In genomic region chr10:79071535-79071923, GRCh38 we compare ENCODE assay signal across 8 cellular contexts. TPM values are rescaled to one million over a fixed set of nuclear protein-coding genes. Genes with fewer than 3 reads are reported as not detected.
A peak's percentile ranks its signal among the peaks of the same experiment; 100 is the strongest.
DNase-seq lines count a peak whose midpoint lies in the region; ATAC-seq and TF ChIP-seq lines count a peak whose summit lies in the region.

No MANE protein-coding gene starts in this region.

- peak overlapping the region; percentile 70 to 95 for H3K4me3 ChIP-seq in tibial artery

- CTCF ChIA-PET in activated CD4-positive, alpha-beta T cell treated with anti-CD3 and anti-CD28 coated beads, Interleukin-2, amount 10 ng/mL, durations not matched to agents 7 days and 5 days (lab: Charles Lee): interaction anchor here (0.8 to 1.4 kb wide), 4 partner anchors 8 to 133 kb away, joined by 3 to 4 read pairs (median 3); no protein-coding TSS in a partner anchor
- CTCF ChIA-PET in MCF 10A (lab: Yijun Ruan, JAX): interaction anchor here (0.6 to 2.5 kb wide), 10 partner anchors 9 to 1024 kb away, joined by 3 to 17 read pairs (median 4); no protein-coding TSS in a partner anchor

- TF ChIP-seq CTCF in MCF 10A (IDR thresholded peaks at IDR 0.05; ENCODE audit: unreplicated experiment) (no peak), tibial artery (IDR thresholded peaks at IDR 0.05) (no peak)

- POLR2A ChIA-PET in activated CD4-positive, alpha-beta T cell treated with anti-CD3 and anti-CD28 coated beads, Interleukin-2, amount 10 ng/mL, durations not matched to agents 7 days and 5 days (lab: Charles Lee): no interaction called here
- POLR2A ChIA-PET in MCF 10A (lab: Yijun Ruan, JAX): interaction anchor here (0.6 to 8.2 kb wide), 21 partner anchors 8 to 1037 kb away, joined by 3 to 122 read pairs (median 4); no protein-coding TSS in a partner anchor

- peaks cover 3% of the 10 kb centered on the region for H3K36me3 Mint-ChIP-seq in activated CD4-positive, alpha-beta T cell treated with anti-CD3 and anti-CD28 coated beads, Interleukin-2, amount 10 ng/mL, durations not matched to agents 7 days and 5 days (ENCODE audit: low read depth)
- H3K36me3 Mint-ChIP-seq in MCF 10A (ENCODE audit: insufficient read depth, unreplicated experiment): no peaks in the 10 kb centered on the region

- H3K27ac Mint-ChIP-seq in activated CD4-positive, alpha-beta T cell treated with anti-CD3 and anti-CD28 coated beads, Interleukin-2, amount 10 ng/mL, durations not matched to agents 7 days and 5 days: no peak overlapping the region
- peak overlapping the region; percentile 95 for H3K27ac Mint-ChIP-seq in MCF 10A (ENCODE audit: low read depth, unreplicated experiment)

- H3K9me3 ChIP-seq in tibial artery: no peaks in the 10 kb centered on the region

- no peak for DNase-seq in activated CD4-positive, alpha-beta T cell treated with anti-CD3 and anti-CD28 coated beads, Interleukin-2, amount 10 ng/mL, durations not matched to agents 7 days and 5 days
- no peak for DNase-seq in activated CD4-positive, alpha-beta T cell treated with anti-CD3 and anti-CD28 coated beads, Interleukin-2, amount 50 U/mL, for 1 hour
- DNase-seq in MCF 10A (ENCODE audit: unreplicated experiment) (no peak), medulla oblongata (ENCODE audit: extremely low spot score) (peak; percentile 44), tibial artery (no peak), COLO829 (ENCODE audit: low spot score) (no peak)
- DNase-seq in central memory CD4-positive, alpha-beta T cell: no peak

- no TSS peak for BruUV-seq in MCF 10A (replicated peaks; lab: Mats Ljungman, UMichigan)

- peaks cover 9 to 67% (median 50%) of the 10 kb centered on the region in 4 donors for H3K4me1 ChIP-seq in tibial artery

- intact Hi-C loops in MCF 10A (cut with micrococcal nuclease): loop anchor here (1.0 to 5.0 kb wide), 8 partner anchors 13 to 647 kb away; no protein-coding TSS in a partner anchor
- intact Hi-C loops in tibial artery (cut with DNase I; ENCODE audit: low total_unique reads): loop anchor here (2.0 to 5.0 kb wide), 2 partner anchors 86 to 99 kb away; no protein-coding TSS in a partner anchor

- H3K36me3 ChIP-seq in tibial artery: no peaks in the 10 kb centered on the region

- H3K4me1 Mint-ChIP-seq in activated CD4-positive, alpha-beta T cell treated with anti-CD3 and anti-CD28 coated beads, Interleukin-2, amount 10 ng/mL, durations not matched to agents 7 days and 5 days: peaks cover 27% of the 10 kb centered on the region
- peaks cover 20% of the 10 kb centered on the region for H3K4me1 Mint-ChIP-seq in MCF 10A (ENCODE audit: insufficient read depth, unreplicated experiment)

- peak overlapping the region; percentile 75 for H3K4me3 Mint-ChIP-seq in activated CD4-positive, alpha-beta T cell treated with anti-CD3 and anti-CD28 coated beads, Interleukin-2, amount 10 ng/mL, durations not matched to agents 7 days and 5 days
- peak overlapping the region; percentile 84 for H3K4me3 Mint-ChIP-seq in MCF 10A (ENCODE audit: unreplicated experiment)

- no peak for ATAC-seq in GM19023 (IDR thresholded peaks at IDR 0.05; ENCODE audit: unreplicated experiment)

- H3K27me3 ChIP-seq in tibial artery: no peaks in the 10 kb centered on the region

- peaks cover 21% of the 10 kb centered on the region for H3K27me3 Mint-ChIP-seq in activated CD4-positive, alpha-beta T cell treated with anti-CD3 and anti-CD28 coated beads, Interleukin-2, amount 10 ng/mL, durations not matched to agents 7 days and 5 days
- no peaks in the 10 kb centered on the region for H3K27me3 Mint-ChIP-seq in MCF 10A (ENCODE audit: insufficient read depth, unreplicated experiment)

- peak overlapping the region; percentile 97 to 100 for H3K27ac ChIP-seq in tibial artery

- H3K9me3 Mint-ChIP-seq in activated CD4-positive, alpha-beta T cell treated with anti-CD3 and anti-CD28 coated beads, Interleukin-2, amount 10 ng/mL, durations not matched to agents 7 days and 5 days: no peaks in the 10 kb centered on the region
- no peaks in the 10 kb centered on the region for H3K9me3 Mint-ChIP-seq in MCF 10A (ENCODE audit: unreplicated experiment)

RNA-seq across cellular contexts. Expression of gene ZMIZ1, which starts 2.8 kb away (rescaled TPM):
- 10 to 100 TPM; 27.8 to 31.5 TPM for total RNA-seq in activated CD4-positive, alpha-beta T cell treated with anti-CD3 and anti-CD28 coated beads, Interleukin-2, amount 10 ng/mL, durations not matched to agents 7 days and 5 days
- 15.5 and 20.3 TPM in 2 replicates for total RNA-seq in MCF 10A (2022)
